2 cellular contexts compared by ENCODE assay signal in the genomic region with DNA sequence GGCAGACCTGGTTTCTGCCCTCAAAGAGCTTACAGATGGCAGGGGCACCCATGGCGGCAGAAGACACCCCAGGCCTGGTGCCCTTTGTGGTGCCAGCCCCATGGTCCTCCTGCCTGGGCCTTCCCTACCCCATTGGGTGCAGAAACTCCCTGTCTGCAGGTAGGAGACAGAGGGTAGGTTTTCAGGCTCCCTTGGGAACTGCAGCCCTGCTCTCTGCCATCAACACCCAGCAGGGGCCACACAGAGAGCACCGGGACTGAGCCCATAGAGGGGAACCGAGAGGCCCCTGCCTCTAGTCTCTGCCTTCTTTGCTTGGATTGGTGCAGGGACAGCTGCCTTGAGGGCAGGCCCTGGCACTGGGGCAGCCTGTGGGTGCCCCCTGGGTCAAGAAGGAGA.
TF ChIP-seq lines count a peak whose summit lies in the region.

No MANE protein-coding gene starts in this region.

TF ChIP-seq in HepG2, 621 proteins besides CTCF, POLR2A, EP300 and RAD21 (continued from another document):
- no peak for TF ChIP-seq NFYB (CRISPR knock-in tag; IDR thresholded peaks at IDR 0.05)

TF ChIP-seq in HEK293T, 16 proteins besides CTCF, POLR2A, EP300 and RAD21 (continued from another document):
- TF ChIP-seq CTBP1 (IDR thresholded peaks at IDR 0.05; ENCODE audit: borderline replicate concordance) (no peak), LEF1 (IDR thresholded peaks at IDR 0.05; ENCODE audit: borderline replicate concordance) (no peak), TARDBP (IDR thresholded peaks at IDR 0.05) (no peak), BHLHE40 (IDR thresholded peaks at IDR 0.05; ENCODE audit: borderline replicate concordance) (no peak), FOXM1 (IDR thresholded peaks at IDR 0.05; ENCODE audit: borderline replicate concordance) (no peak), FOXK2 (IDR thresholded peaks at IDR 0.05) (no peak)
